1 cellular context compared by ENCODE assay signal in genomic region chr9:137348781-137349470, GRCh38.
A peak's percentile ranks its signal among the peaks of the same experiment; 100 is the strongest.
TF ChIP-seq lines count a peak whose summit lies in the region.

No MANE protein-coding gene starts in this region.

TF ChIP-seq in HepG2, 621 proteins besides CTCF, POLR2A, EP300 and RAD21 (continued from another document):
- TF ChIP-seq PAXIP1 (CRISPR knock-in tag; conservative IDR thresholded peaks at IDR 0.05) (peak; percentile 43; the same call in 1 of the 2 replicates), ZBTB26 (CRISPR knock-in tag; IDR thresholded peaks at IDR 0.05; ENCODE audit: borderline replicate concordance) (no peak), ZBTB10 (CRISPR knock-in tag; IDR thresholded peaks at IDR 0.05; ENCODE audit: borderline replicate concordance) (no peak), ZNF740 (CRISPR knock-in tag; IDR thresholded peaks at IDR 0.05) (no peak), ZNF567 (CRISPR knock-in tag; IDR thresholded peaks at IDR 0.05; ENCODE audit: borderline replicate concordance) (no peak), SIN3B (IDR thresholded peaks at IDR 0.05; ENCODE audit: low read length) (no peak), PATZ1 (CRISPR knock-in tag; IDR thresholded peaks at IDR 0.05) (peak; percentile 81; the same call in 1 of the 2 replicates), NR2F1 (CRISPR knock-in tag; IDR thresholded peaks at IDR 0.05) (no peak), DDIT3 (CRISPR knock-in tag; IDR thresholded peaks at IDR 0.05) (no peak)
